1 cellular context compared by ENCODE assay signal in the genomic region with DNA sequence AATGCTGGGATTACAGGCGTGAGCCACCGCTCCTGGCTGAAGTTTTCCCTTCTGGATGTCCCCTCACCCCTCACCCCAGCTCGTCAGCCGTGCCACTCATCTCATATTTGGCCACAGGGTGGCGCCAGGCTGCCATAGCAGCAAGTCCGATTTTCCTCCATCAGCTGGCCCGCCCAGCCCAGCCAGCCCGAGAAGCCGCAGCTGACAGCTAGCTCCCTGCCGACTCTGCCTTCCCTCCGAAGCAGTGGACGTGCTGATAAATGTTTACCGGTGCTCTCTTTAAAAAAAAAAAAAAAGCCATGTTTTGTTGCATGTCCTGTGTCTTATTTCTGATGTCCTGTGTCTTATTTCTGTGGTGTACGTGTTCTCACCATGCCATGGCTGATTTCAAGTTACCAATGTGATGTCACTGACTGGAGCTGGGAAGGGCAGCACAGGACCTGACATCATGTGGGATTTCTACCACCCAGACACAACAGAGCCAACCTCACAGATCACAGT.
TF ChIP-seq lines count a peak whose summit lies in the region.

No MANE protein-coding gene starts in this region.

TF ChIP-seq in HepG2, 621 proteins besides CTCF, POLR2A, EP300 and RAD21 (continued from another document):
- no peak for TF ChIP-seq GATAD1 (CRISPR knock-in tag; IDR thresholded peaks at IDR 0.05)
- TF ChIP-seq ZNF160 (CRISPR knock-in tag; IDR thresholded peaks at IDR 0.05) = no peak
- peak; percentile 30 for TF ChIP-seq ASH2L (IDR thresholded peaks at IDR 0.05; ENCODE audit: insufficient read length, low read depth, low read length)
- TF ChIP-seq STAG1 (CRISPR knock-in tag; IDR thresholded peaks at IDR 0.05) = peak; percentile 96
- no peak for TF ChIP-seq THAP11 (CRISPR knock-in tag; IDR thresholded peaks at IDR 0.05)
- TF ChIP-seq SCMH1 (CRISPR knock-in tag; IDR thresholded peaks at IDR 0.05; ENCODE audit: borderline replicate concordance) = no peak
- TF ChIP-seq GABPA (IDR thresholded peaks at IDR 0.05; ENCODE audit: low read depth, low read length) = no peak
- no peak for TF ChIP-seq GABPA (CRISPR knock-in tag; IDR thresholded peaks at IDR 0.05; ENCODE audit: low read depth)
- 0 out of 2 replicates have a peak, but pooled peaks have one; percentile 38 for TF ChIP-seq ZIK1 (CRISPR knock-in tag; IDR thresholded peaks at IDR 0.05; ENCODE audit: borderline replicate concordance, low read depth)
- TF ChIP-seq AGO2 (optimal IDR thresholded peaks at IDR 0.05; ENCODE audit: low read depth, low read length) = peak; percentile 48
- TF ChIP-seq, protein P1, sequence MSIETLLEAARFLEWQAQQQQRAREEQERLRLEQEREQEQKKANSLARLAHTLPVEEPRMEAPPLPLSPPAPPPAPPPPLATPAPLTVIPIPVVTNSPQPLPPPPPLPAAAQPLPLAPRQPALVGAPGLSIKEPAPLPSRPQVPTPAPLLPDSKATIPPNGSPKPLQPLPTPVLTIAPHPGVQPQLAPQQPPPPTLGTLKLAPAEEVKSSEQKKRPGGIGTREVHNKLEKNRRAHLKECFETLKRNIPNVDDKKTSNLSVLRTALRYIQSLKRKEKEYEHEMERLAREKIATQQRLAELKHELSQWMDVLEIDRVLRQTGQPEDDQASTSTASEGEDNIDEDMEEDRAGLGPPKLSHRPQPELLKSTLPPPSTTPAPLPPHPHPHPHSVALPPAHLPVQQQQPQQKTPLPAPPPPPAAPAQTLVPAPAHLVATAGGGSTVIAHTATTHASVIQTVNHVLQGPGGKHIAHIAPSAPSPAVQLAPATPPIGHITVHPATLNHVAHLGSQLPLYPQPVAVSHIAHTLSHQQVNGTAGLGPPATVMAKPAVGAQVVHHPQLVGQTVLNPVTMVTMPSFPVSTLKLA (IDR thresholded peaks at IDR 0.05) = no peak
- TF ChIP-seq ZNF124 (CRISPR knock-in tag; IDR thresholded peaks at IDR 0.05) = no peak
- TF ChIP-seq, protein P2, sequence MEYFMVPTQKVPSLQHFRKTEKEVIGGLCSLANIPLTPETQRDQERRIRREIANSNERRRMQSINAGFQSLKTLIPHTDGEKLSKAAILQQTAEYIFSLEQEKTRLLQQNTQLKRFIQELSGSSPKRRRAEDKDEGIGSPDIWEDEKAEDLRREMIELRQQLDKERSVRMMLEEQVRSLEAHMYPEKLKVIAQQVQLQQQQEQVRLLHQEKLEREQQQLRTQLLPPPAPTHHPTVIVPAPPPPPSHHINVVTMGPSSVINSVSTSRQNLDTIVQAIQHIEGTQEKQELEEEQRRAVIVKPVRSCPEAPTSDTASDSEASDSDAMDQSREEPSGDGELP (IDR thresholded peaks at IDR 0.05; ENCODE audit: borderline replicate concordance, low read depth) = peak; percentile 93
- no peak for TF ChIP-seq KLF12 (CRISPR knock-in tag; IDR thresholded peaks at IDR 0.05; ENCODE audit: borderline replicate concordance)
- peak; percentile 61 for TF ChIP-seq TEAD3 (CRISPR knock-in tag; optimal IDR thresholded peaks at IDR 0.05; ENCODE audit: borderline replicate concordance)
- TF ChIP-seq POLR2G (IDR thresholded peaks at IDR 0.05; ENCODE audit: low read depth, low read length) = no peak
- no peak for TF ChIP-seq HNF4A (CRISPR knock-in tag; IDR thresholded peaks at IDR 0.05)
- no peak for TF ChIP-seq ZNF34 (CRISPR knock-in tag; IDR thresholded peaks at IDR 0.05; ENCODE audit: borderline replicate concordance)
- no peak for TF ChIP-seq JUN (CRISPR knock-in tag; IDR thresholded peaks at IDR 0.05)
- peak; percentile 90 for TF ChIP-seq KDM3A (CRISPR knock-in tag; IDR thresholded peaks at IDR 0.05; ENCODE audit: low read depth)
- 0 out of 2 replicates have a peak, but pooled peaks have one; percentile 30 for TF ChIP-seq RXRA (CRISPR knock-in tag; IDR thresholded peaks at IDR 0.05)
- no peak for TF ChIP-seq GLI4 (CRISPR knock-in tag; IDR thresholded peaks at IDR 0.05; ENCODE audit: borderline replicate concordance)
